In the genomic region with DNA sequence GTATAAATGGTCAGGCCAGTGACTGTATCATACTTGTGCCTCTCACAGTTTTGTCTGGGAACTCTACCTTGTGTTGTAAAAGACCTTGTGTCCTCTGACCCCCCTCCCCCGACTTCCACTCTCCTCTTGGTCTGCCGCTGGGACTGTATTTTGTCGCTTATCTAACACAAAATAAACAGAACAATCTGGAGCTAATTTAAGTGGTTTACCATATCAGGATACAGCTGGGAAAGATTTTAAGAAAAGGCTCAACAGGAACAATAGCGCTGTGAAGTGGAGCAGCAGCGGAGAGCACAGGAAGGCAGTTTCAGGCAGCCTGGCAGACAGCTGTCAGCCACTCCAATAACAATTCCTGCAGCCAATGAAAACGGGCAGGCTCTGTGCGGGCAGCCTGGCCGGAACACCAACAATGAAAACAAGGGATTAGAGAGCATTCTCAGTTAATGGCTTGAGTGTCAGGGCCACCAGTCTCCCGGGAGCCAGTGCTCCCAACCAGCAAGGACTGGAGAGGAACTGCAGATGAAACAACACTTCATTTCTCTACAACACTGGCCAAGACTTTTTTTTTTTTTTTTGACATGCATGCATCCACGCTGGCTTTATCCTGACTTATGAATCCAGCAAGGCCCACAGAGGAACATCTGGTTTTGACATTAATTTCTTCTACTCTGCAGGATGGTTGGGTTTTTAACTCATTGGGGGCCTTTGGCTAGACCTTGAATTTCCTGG, we compare ENCODE assay signal across 8 cellular contexts.
DNase-seq lines count a peak whose midpoint lies in the region; ATAC-seq, FAIRE-seq and TF ChIP-seq lines count a peak whose summit lies in the region.

No MANE protein-coding gene starts in this region.

- H3K27ac ChIP-seq in HUES48 (ENCODE audit: low read depth, low read length): peak overlapping the region; percentile 74

- no peak overlapping the region for H3K9ac ChIP-seq in HUES48 (ENCODE audit: low read depth, low read length)

- no peak overlapping the region for H3K4me3 ChIP-seq in HUES48 (ENCODE audit: low read depth, low read length)

- H3K4me1 ChIP-seq in HUES48 (ENCODE audit: control insufficient read depth, insufficient read depth, low read length): peaks cover 29% of the 10 kb centered on the region

- FAIRE-seq in frontal cortex (lab: Jason Lieb, UNC): no peak

- TF ChIP-seq CTCF in GM13976 (IDR thresholded peaks at IDR 0.05; ENCODE audit: borderline replicate concordance, control extremely low read depth, extremely low read depth, insufficient read depth, missing control alignments): no peak

- no peaks in the 10 kb centered on the region for H3K9me3 ChIP-seq in HUES48 (ENCODE audit: control insufficient read depth, insufficient read depth, low read length)

- in situ Hi-C loops in GM13976 (cut with MboI; ENCODE audit: low sequenced_read_pairs, unreplicated experiment): no loop called here

- peak; percentile 94 for DNase-seq in RPMI7951 (ENCODE audit: low read depth)
- DNase-seq in frontal cortex (ENCODE audit: low spot score in 2 of 2): peak; percentile 13 to 26
- peak; percentile 42 for DNase-seq in pons (ENCODE audit: low spot score)
- DNase-seq in GM13976 (ENCODE audit: low spot score): no peak

- H3K36me3 ChIP-seq in HUES48 (ENCODE audit: control insufficient read depth, insufficient read depth, low read length): no peaks in the 10 kb centered on the region

- no peaks in the 10 kb centered on the region for H3K27me3 ChIP-seq in HUES48 (ENCODE audit: control insufficient read depth, insufficient read depth, low read length)

- no peak for ATAC-seq in HG02763 (IDR thresholded peaks at IDR 0.05; ENCODE audit: unreplicated experiment)
- no peak for ATAC-seq in GM21619 (IDR thresholded peaks at IDR 0.05; ENCODE audit: unreplicated experiment)
- ATAC-seq in GM21576 (IDR thresholded peaks at IDR 0.05; ENCODE audit: unreplicated experiment): no peak
